ENCODE assay signal across 1 cellular context in genomic region chr1:116372651-116373444, GRCh38.
TF ChIP-seq lines count a peak whose summit lies in the region.

TSS of gene ATP1A1 (plus strand) at chr1:116373244. CDS start at chr1:116373512, 268 bp downstream.

TF ChIP-seq in K562, 482 proteins besides CTCF, POLR2A, EP300 and RAD21 (continued from another document):
- TF ChIP-seq MNT (conservative IDR thresholded peaks at IDR 0.05): peak; percentile 77 to 85
- no peak for TF ChIP-seq ATF4 (CRISPR knock-in tag; IDR thresholded peaks at IDR 0.05)
- no peak for TF ChIP-seq ZNF512 (tag; IDR thresholded peaks at IDR 0.05)
- no peak for TF ChIP-seq TOE1 (IDR thresholded peaks at IDR 0.05; ENCODE audit: borderline replicate concordance)
- TF ChIP-seq TOE1 (CRISPR knock-in tag; IDR thresholded peaks at IDR 0.05; ENCODE audit: borderline replicate concordance, low read depth): no peak
- TF ChIP-seq TFE3 (CRISPR knock-in tag; IDR thresholded peaks at IDR 0.05): no peak
- TF ChIP-seq POU5F1 (IDR thresholded peaks at IDR 0.05; ENCODE audit: borderline replicate concordance, low read depth, low read length, partially characterized antibody): no peak
- peak; percentile 16 for TF ChIP-seq ZNF146 (CRISPR knock-in tag; IDR thresholded peaks at IDR 0.05; ENCODE audit: unreplicated experiment)
- no peak for TF ChIP-seq THAP7 (CRISPR knock-in tag; IDR thresholded peaks at IDR 0.05)
- peak in 1 of 2 experiments; percentile 57; a peak in 1 of 4 replicates for TF ChIP-seq NONO (IDR thresholded peaks at IDR 0.05; ENCODE audit: low read depth in 2 of 2, low read length in 1 of 2)
- peak; percentile 40; the same call in 1 of the 2 replicates for TF ChIP-seq JUN (IDR thresholded peaks at IDR 0.05; ENCODE audit: borderline replicate concordance, low read depth, low read length)
- TF ChIP-seq JUN (CRISPR knock-in tag; IDR thresholded peaks at IDR 0.05; ENCODE audit: borderline replicate concordance): 0 out of 2 replicates have a peak, but pooled peaks have one; percentile 69
- peak; percentile 67 for TF ChIP-seq TAF1 (IDR thresholded peaks at IDR 0.05; ENCODE audit: control insufficient read depth, extremely low read depth, insufficient read depth, low read length, severe bottlenecking)
- no peak for TF ChIP-seq STAT6 (CRISPR knock-in tag; IDR thresholded peaks at IDR 0.05)
- no peak for TF ChIP-seq ID3 (CRISPR knock-in tag; IDR thresholded peaks at IDR 0.05)
- TF ChIP-seq ID3 (tag; IDR thresholded peaks at IDR 0.05): no peak
- no peak; the same call in 1 of the 2 replicates for TF ChIP-seq SIN3B (IDR thresholded peaks at IDR 0.05; ENCODE audit: low read depth)
- TF ChIP-seq SMARCC2 (IDR thresholded peaks at IDR 0.05; ENCODE audit: low read depth): 0 out of 2 replicates have a peak, but pooled peaks have one; percentile 43
- peak; percentile 66; the same call in 1 of the 2 replicates for TF ChIP-seq PML (IDR thresholded peaks at IDR 0.05; ENCODE audit: low read length)
- TF ChIP-seq BCOR (IDR thresholded peaks at IDR 0.05): no peak
- TF ChIP-seq ILK (tag; IDR thresholded peaks at IDR 0.05; ENCODE audit: borderline replicate concordance, low read depth): no peak
- peak; percentile 83 for TF ChIP-seq MAX (CRISPR knock-in tag; IDR thresholded peaks at IDR 0.05)
- TF ChIP-seq DPF2 (IDR thresholded peaks at IDR 0.05): peak; percentile 42; the same call in 1 of the 2 replicates
- TF ChIP-seq KAT7 (CRISPR knock-in tag; IDR thresholded peaks at IDR 0.05; ENCODE audit: borderline replicate concordance): no peak
- TF ChIP-seq HDAC3 (IDR thresholded peaks at IDR 0.05; ENCODE audit: borderline replicate concordance, partially characterized antibody): no peak
- no peak for TF ChIP-seq TCF3 (CRISPR knock-in tag; IDR thresholded peaks at IDR 0.05)
- TF ChIP-seq MXI1 (IDR thresholded peaks at IDR 0.05; ENCODE audit: low read depth, low read length): no peak
- peak; percentile 84 for TF ChIP-seq CCNT2 (IDR thresholded peaks at IDR 0.05; ENCODE audit: borderline replicate concordance, extremely low read depth, insufficient read length, low read depth, low read length)
